Comparison of ENCODE assay signal across 1 cellular context in the genomic region with DNA sequence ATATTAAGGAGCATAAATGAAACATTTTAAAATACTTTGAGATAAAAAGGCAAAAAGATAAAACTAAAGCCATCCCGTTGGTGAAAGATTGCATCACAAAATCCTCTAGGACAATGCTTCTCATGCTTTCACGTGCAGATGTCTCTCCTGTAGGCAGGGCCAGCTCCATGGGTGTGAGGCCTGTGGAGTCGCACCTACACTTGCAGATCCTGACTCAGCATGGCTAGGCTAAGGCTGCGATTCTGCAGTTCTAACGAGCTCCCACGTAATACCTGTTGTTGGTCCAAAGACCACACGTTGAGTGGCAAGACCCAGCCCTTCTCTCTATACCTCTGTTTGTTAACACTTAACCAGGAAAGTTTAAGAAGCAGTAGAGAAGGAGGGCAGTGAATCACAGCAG.
A peak's percentile ranks its signal among the peaks of the same experiment; 100 is the strongest.
TF ChIP-seq lines count a peak whose summit lies in the region.

No MANE protein-coding gene starts in this region.

TF ChIP-seq in H1, 55 proteins besides CTCF, POLR2A, EP300 and RAD21 (continued from another document):
- no peak for TF ChIP-seq SIX5 (IDR thresholded peaks at IDR 0.05; ENCODE audit: low read depth, low read length)
- TF ChIP-seq TAF1 (IDR thresholded peaks at IDR 0.05; ENCODE audit: low read depth, low read length) = no peak
- TF ChIP-seq RFX5 (IDR thresholded peaks at IDR 0.05; ENCODE audit: borderline replicate concordance, low read depth, low read length) = no peak
- no peak for TF ChIP-seq SP4 (IDR thresholded peaks at IDR 0.05; ENCODE audit: low read length)
- no peak for TF ChIP-seq JUND (IDR thresholded peaks at IDR 0.05; ENCODE audit: low read length)
- no peak for TF ChIP-seq TBP (IDR thresholded peaks at IDR 0.05; ENCODE audit: low read depth, low read length)
- TF ChIP-seq GABPA (IDR thresholded peaks at IDR 0.05; ENCODE audit: borderline replicate concordance, insufficient read depth, low read length) = no peak
- peak; percentile 56; the same call in 1 of the 2 replicates for TF ChIP-seq BACH1 (IDR thresholded peaks at IDR 0.05; ENCODE audit: low read length)
- TF ChIP-seq SUZ12 (IDR thresholded peaks at IDR 0.05; ENCODE audit: low read length) = no peak
- no peak for TF ChIP-seq KDM4A (IDR thresholded peaks at IDR 0.05; ENCODE audit: low read depth, low read length, severe bottlenecking)
- no peak for TF ChIP-seq PHF8 (conservative IDR thresholded peaks at IDR 0.05; ENCODE audit: low read depth, low read length)
- TF ChIP-seq SAP30 (IDR thresholded peaks at IDR 0.05; ENCODE audit: insufficient read depth, insufficient replicate concordance, low read length) = no peak
- no peak for TF ChIP-seq NANOG (IDR thresholded peaks at IDR 0.05; ENCODE audit: insufficient read depth, low read depth, low read length, poor library complexity, severe bottlenecking)
- TF ChIP-seq RBBP5 (IDR thresholded peaks at IDR 0.05; ENCODE audit: borderline replicate concordance, low read depth, low read length) = no peak
- TF ChIP-seq JUN (IDR thresholded peaks at IDR 0.05; ENCODE audit: low read depth, low read length) = no peak
- no peak for TF ChIP-seq FOSL1 (IDR thresholded peaks at IDR 0.05; ENCODE audit: insufficient read depth, low read depth, low read length)
- TF ChIP-seq RXRA (IDR thresholded peaks at IDR 0.05; ENCODE audit: insufficient read depth, low read depth, low read length) = no peak
- no peak for TF ChIP-seq CBX8 (IDR thresholded peaks at IDR 0.05; ENCODE audit: borderline replicate concordance, low read depth, low read length)
- no peak for TF ChIP-seq CTBP2 (IDR thresholded peaks at IDR 0.05; ENCODE audit: borderline replicate concordance, insufficient read depth, insufficient read length, low read length)
- TF ChIP-seq E2F6 (IDR thresholded peaks at IDR 0.05) = peak; percentile 9; the same call in 1 of the 2 replicates
- no peak for TF ChIP-seq KDM5A (IDR thresholded peaks at IDR 0.05; ENCODE audit: low read length)
- TF ChIP-seq, protein P1, sequence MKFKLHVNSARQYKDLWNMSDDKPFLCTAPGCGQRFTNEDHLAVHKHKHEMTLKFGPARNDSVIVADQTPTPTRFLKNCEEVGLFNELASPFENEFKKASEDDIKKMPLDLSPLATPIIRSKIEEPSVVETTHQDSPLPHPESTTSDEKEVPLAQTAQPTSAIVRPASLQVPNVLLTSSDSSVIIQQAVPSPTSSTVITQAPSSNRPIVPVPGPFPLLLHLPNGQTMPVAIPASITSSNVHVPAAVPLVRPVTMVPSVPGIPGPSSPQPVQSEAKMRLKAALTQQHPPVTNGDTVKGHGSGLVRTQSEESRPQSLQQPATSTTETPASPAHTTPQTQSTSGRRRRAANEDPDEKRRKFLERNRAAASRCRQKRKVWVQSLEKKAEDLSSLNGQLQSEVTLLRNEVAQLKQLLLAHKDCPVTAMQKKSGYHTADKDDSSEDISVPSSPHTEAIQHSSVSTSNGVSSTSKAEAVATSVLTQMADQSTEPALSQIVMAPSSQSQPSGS (IDR thresholded peaks at IDR 0.05; ENCODE audit: low read length) = no peak
- no peak for TF ChIP-seq CREB1 (IDR thresholded peaks at IDR 0.05)
- TF ChIP-seq HDAC2 (IDR thresholded peaks at IDR 0.05; ENCODE audit: borderline replicate concordance in 1 of 2, low read depth in 2 of 2, low read length in 2 of 2) = no peak
- no peak for TF ChIP-seq ASH2L (IDR thresholded peaks at IDR 0.05; ENCODE audit: low read length)
- no peak for TF ChIP-seq BRCA1 (IDR thresholded peaks at IDR 0.05; ENCODE audit: low read depth, low read length)
- 0 out of 2 replicates have a peak, but pooled peaks have one; percentile 34 for TF ChIP-seq MAFK (IDR thresholded peaks at IDR 0.05; ENCODE audit: low read depth, low read length)
- peak; percentile 71 for TF ChIP-seq MAX (IDR thresholded peaks at IDR 0.05)
